23 cellular contexts compared by ENCODE assay signal in genomic region chr5:91957671-91958070, GRCh38.
A peak's percentile ranks its signal among the peaks of the same experiment; 100 is the strongest.
DNase-seq lines count a peak whose midpoint lies in the region; TF ChIP-seq lines count a peak whose summit lies in the region.
"Had no signal": no experiment of that assay in that cellular context is flagged by ENCODE, and none has a peak within 500 bp of the region (broad histone marks: within the 10 kb centered on the region; RNA-seq: fewer than 3 reads in every experiment).

No MANE protein-coding gene starts in this region.

- no peak overlapping the region for H2BK15ac ChIP-seq in mesendoderm (replicated peaks; ENCODE audit: low read depth)

- no CpG with 5 or more reads among the region's 1 CpG for WGBS in mesendoderm (ENCODE audit: extremely low coverage, insufficient coverage, low lambda C conversion rate)

- H3K18ac ChIP-seq in mesendoderm (ENCODE audit: low read length): no peak overlapping the region

- no peak for TF ChIP-seq CTCF in fibroblast of lung (conservative IDR thresholded peaks at IDR 0.05 in 1 of 2, IDR thresholded peaks at IDR 0.05 in 1 of 2; ENCODE audit: low read depth in 1 of 2, low read length in 2 of 2)

- no peaks in the 10 kb centered on the region for H3K9me3 ChIP-seq in MG63
- no peaks in the 10 kb centered on the region for H3K9me3 ChIP-seq in fibroblast of lung (ENCODE audit: control insufficient read depth, insufficient read depth, low read depth, low read length)
- H3K9me3 ChIP-seq: Peyer's patch, upper lobe of left lung had no signal

- H4K20me1 ChIP-seq in fibroblast of lung (ENCODE audit: control insufficient read depth, extremely low read depth, insufficient read depth, low read length): no peaks in the 10 kb centered on the region

- no peak overlapping the region for H2AK5ac ChIP-seq in mesendoderm (ENCODE audit: low read length)

- H3K79me2 ChIP-seq in fibroblast of lung (ENCODE audit: control insufficient read depth, insufficient read depth, low read length) (no peaks in the 10 kb centered on the region), mesendoderm (ENCODE audit: control insufficient read depth, insufficient read depth, low read length) (no peaks in the 10 kb centered on the region)
- H3K79me2 ChIP-seq: parathyroid adenoma had no signal

- DNase-seq in H4 (ENCODE audit: low spot score) (peak; percentile 15), MG63 (peak; percentile 50), fibroblast of lung (ENCODE audit: low read depth in 2 of 2) (peak; percentile 80 to 84), mesendoderm (peak; percentile 4), GDM1 (lab: John Stamatoyannopoulos, UW) (no peak), OCI-M1 (lab: John Stamatoyannopoulos, UW) (no peak), H7 (no peak)
- DNase-seq in activated CD8-positive, alpha-beta memory T cell treated with anti-CD3 and anti-CD28 coated beads, Interleukin-2, amount 50 U/mL, for 48 hours: no peak
- DNase-seq: activated CD4-positive, CD25-positive, alpha-beta regulatory T cell treated with anti-CD3 and anti-CD28 coated beads, Interleukin-2, amount 50 U/mL, for 72 hours; activated CD8-positive, alpha-beta memory T cell treated with anti-CD3 and anti-CD28 coated beads for 24 hours; COR-L47; dorsolateral prefrontal cortex; erythroblast; immature natural killer cell; natural killer cell; NCI-H1436 treated with DMSO at 0.1 percent for 48 hours; Peyer's patch; stimulated activated CD4-positive, alpha-beta T cell treated with anti-CD3 and anti-CD28 coated beads, Interleukin-4, amount 100 ng/mL, for 1 hour; T1000; upper lobe of left lung had no signal

- H3K27ac ChIP-seq in fibroblast of lung (ENCODE audit: insufficient read depth, low read length) (no peak overlapping the region), mesendoderm (ENCODE audit: low read depth, low read length) (no peak overlapping the region)
- H3K27ac ChIP-seq: cardiac muscle cell, dorsolateral prefrontal cortex, parathyroid adenoma, Peyer's patch, upper lobe of left lung had no signal

- H2BK5ac ChIP-seq in mesendoderm (ENCODE audit: low read length): no peak overlapping the region

- no peak overlapping the region for H3K23ac ChIP-seq in mesendoderm (ENCODE audit: low read length)

- H3K9ac ChIP-seq in fibroblast of lung (ENCODE audit: insufficient read depth, low read length) (no peak overlapping the region), mesendoderm (ENCODE audit: low read length) (no peak overlapping the region)
- H3K9ac ChIP-seq: parathyroid adenoma had no signal

- H3K4me2 ChIP-seq in fibroblast of lung (ENCODE audit: extremely low read depth, insufficient read depth, low read length): no peak overlapping the region
- no peak overlapping the region for H3K4me2 ChIP-seq in mesendoderm (ENCODE audit: low read length)
- H3K4me2 ChIP-seq: smooth muscle cell had no signal

- no peak overlapping the region for H3K56ac ChIP-seq in mesendoderm (ENCODE audit: low read length)

- no peaks in the 10 kb centered on the region for H3K79me1 ChIP-seq in mesendoderm (ENCODE audit: low read length)

- H2BK120ac ChIP-seq in mesendoderm (ENCODE audit: low read depth, low read length): no peak overlapping the region

- no peak overlapping the region for H3K4me3 ChIP-seq in MG63
- H3K4me3 ChIP-seq in fibroblast of lung (replicated peaks in 1 of 4; ENCODE audit: control extremely low read depth in 1 of 4, insufficient read depth in 1 of 4, low read depth in 3 of 4, low read length in 4 of 4): no peak overlapping the region
- H3K4me3 ChIP-seq in mesendoderm (ENCODE audit: low read length): no peak overlapping the region
- H3K4me3 ChIP-seq in H7 (ENCODE audit: insufficient read depth, low read depth, low read length): no peak overlapping the region
- H3K4me3 ChIP-seq: cardiac muscle cell, dorsolateral prefrontal cortex, Peyer's patch, smooth muscle cell, upper lobe of left lung had no signal

- H3K4ac ChIP-seq in mesendoderm (ENCODE audit: low read depth, low read length): no peak overlapping the region

- H3K4me1 ChIP-seq in fibroblast of lung (ENCODE audit: control insufficient read depth, extremely low read depth, insufficient read depth, low read length) (no peaks in the 10 kb centered on the region), mesendoderm (ENCODE audit: control insufficient read depth, low read depth, low read length) (no peaks in the 10 kb centered on the region)
- H3K4me1 ChIP-seq: parathyroid adenoma, Peyer's patch, upper lobe of left lung had no signal

- no peaks in the 10 kb centered on the region for H3K36me3 ChIP-seq in MG63
- no peaks in the 10 kb centered on the region for H3K36me3 ChIP-seq in fibroblast of lung (ENCODE audit: control insufficient read depth, insufficient read depth, low read length)
- H3K36me3 ChIP-seq in mesendoderm (ENCODE audit: control insufficient read depth, insufficient read depth, low read length): no peaks in the 10 kb centered on the region
- H3K36me3 ChIP-seq in H7 (replicated peaks; ENCODE audit: control insufficient read depth, insufficient read depth, low read length): no peaks in the 10 kb centered on the region
- H3K36me3 ChIP-seq: cardiac muscle cell, Peyer's patch, upper lobe of left lung had no signal

- H2AFZ ChIP-seq in fibroblast of lung (ENCODE audit: low read length): no peak overlapping the region
- H2AFZ ChIP-seq: parathyroid adenoma had no signal

- H4K5ac ChIP-seq in mesendoderm (ENCODE audit: low read length): no peak overlapping the region

- H4K8ac ChIP-seq in mesendoderm (ENCODE audit: low read depth, low read length): no peak overlapping the region

- no peaks in the 10 kb centered on the region for H3K27me3 ChIP-seq in MG63
- H3K27me3 ChIP-seq in fibroblast of lung (ENCODE audit: control insufficient read depth, insufficient read depth, low read length): no peaks in the 10 kb centered on the region
- H3K27me3 ChIP-seq in mesendoderm (ENCODE audit: insufficient read depth, low read length, poor library complexity): no peaks in the 10 kb centered on the region
- H3K27me3 ChIP-seq in H7 (ENCODE audit: control insufficient read depth, insufficient read depth, low read length): no peaks in the 10 kb centered on the region
- H3K27me3 ChIP-seq: cardiac muscle cell, dorsolateral prefrontal cortex, Peyer's patch, upper lobe of left lung had no signal

Comparison
In these comparisons a context has a peak if more than half of its experiments do, and no peak if none do; other contexts are left out.
1. DNase-seq: peak in H4 (single experiment), MG63 (single experiment), fibroblast of lung (2 of 2) and mesendoderm (single experiment); none in GDM1 (single experiment), OCI-M1 (single experiment), H7 (single experiment) and activated CD8-positive, alpha-beta memory T cell treated with anti-CD3 and anti-CD28 coated beads, Interleukin-2, amount 50 U/mL, for 48 hours (single experiment).